ENCODE assay signal across 8 cellular contexts in genomic region chr15:45586990-45587860, GRCh38. TPM values are rescaled to one million over a fixed set of nuclear protein-coding genes. Genes with fewer than 3 reads are reported as not detected.
DNase-seq lines count a peak whose midpoint lies in the region; ATAC-seq and TF ChIP-seq lines count a peak whose summit lies in the region.

BLOC1S6 (plus strand) TSS chr15:45587379; CDS start chr15:45587444, 65 bp downstream.

- peaks cover 2 to 3% of the 10 kb centered on the region in 2 donors for H3K36me3 Mint-ChIP-seq in activated T-cell treated with anti-CD3 and anti-CD28 coated beads, Interleukin-2, amount 50 U/mL, for 72 hours (ENCODE audit: insufficient read depth in 2 of 2)

- H3K27me3 Mint-ChIP-seq in activated T-cell treated with anti-CD3 and anti-CD28 coated beads, Interleukin-2, amount 50 U/mL, for 72 hours (ENCODE audit: low read depth): no peaks in the 10 kb centered on the region

- no peak for TF ChIP-seq RAD21 in Ishikawa (IDR thresholded peaks at IDR 0.05; ENCODE audit: low read depth)

- peak; percentile 66 to 81 for TF ChIP-seq POLR2A in Peyer's patch (IDR thresholded peaks at IDR 0.05)
- peak in 3 of 4 donors; percentile 28 to 80 (median 63) for TF ChIP-seq POLR2A in esophagus squamous epithelium (IDR thresholded peaks at IDR 0.05)

- H3K4me3 Mint-ChIP-seq in activated T-cell treated with anti-CD3 and anti-CD28 coated beads, Interleukin-2, amount 50 U/mL, for 72 hours: peak within 1 kb of the TSS; percentile 89 to 94

- peak within 1 kb of the TSS; percentile 66 to 87 (median 81) for H3K4me3 ChIP-seq in Peyer's patch
- H3K4me3 ChIP-seq in esophagus squamous epithelium: peak within 1 kb of the TSS; percentile 79 to 89 (median 81)

- H3K27ac Mint-ChIP-seq in activated T-cell treated with anti-CD3 and anti-CD28 coated beads, Interleukin-2, amount 50 U/mL, for 72 hours: peak within 1 kb of the TSS; percentile 98

- peaks cover 32% of the 10 kb centered on the region for H3K4me1 Mint-ChIP-seq in activated T-cell treated with anti-CD3 and anti-CD28 coated beads, Interleukin-2, amount 50 U/mL, for 72 hours (ENCODE audit: low read depth)

- intact Hi-C loops in esophagus squamous epithelium (cut with DNase I): no loop called here

- TF ChIP-seq EP300 in Ishikawa (IDR thresholded peaks at IDR 0.05; ENCODE audit: borderline replicate concordance): peak; percentile 49; the same call in 1 of the 2 replicates

- ATAC-seq in GM21576 (IDR thresholded peaks at IDR 0.05; ENCODE audit: unreplicated experiment): peak; percentile 78
- ATAC-seq in activated T-cell treated with anti-CD3 and anti-CD28 coated beads, Interleukin-2, amount 50 U/mL, for 72 hours (replicated peaks in 1 of 2): peak; percentile 88 to 91

- DNase-seq in DMS153 treated with DMSO at 0.1 percent for 48 hours (lab: John Stamatoyannopoulos, UW; ENCODE audit: unreplicated experiment): peak; percentile 5
- peak; percentile 82 to 95 (median 93) for DNase-seq in Peyer's patch
- peak; percentile 88 for DNase-seq in activated T-cell treated with anti-CD3 and anti-CD28 coated beads, Interleukin-2, amount 50 U/mL, for 72 hours
- DNase-seq in esophagus squamous epithelium (lab: John Stamatoyannopoulos, UW): peak; percentile 72
- peak; percentile 97 for DNase-seq in myocyte (ENCODE audit: low read depth)
- DNase-seq in stimulated activated CD8-positive, alpha-beta memory T cell treated with anti-CD3 and anti-CD28 coated beads, Interleukin-7, amount 100 ng/mL, for 48 hours (ENCODE audit: extremely low read depth in 1 of 2, low read depth in 1 of 2): peak; percentile 78 to 84

- H3K27me3 ChIP-seq in Peyer's patch: no peaks in the 10 kb centered on the region
- no peaks in the 10 kb centered on the region for H3K27me3 ChIP-seq in esophagus squamous epithelium

- WGBS in esophagus squamous epithelium, 2 donors: 0 to 1% methylated on average over 20 to 31 of the region's 68 CpGs

- H3K9me3 ChIP-seq in Peyer's patch: no peaks in the 10 kb centered on the region
- no peaks in the 10 kb centered on the region for H3K9me3 ChIP-seq in esophagus squamous epithelium

- TF ChIP-seq CTCF in Peyer's patch (IDR thresholded peaks at IDR 0.05) (peak in 1 of 6 experiments; percentile 5), esophagus squamous epithelium (IDR thresholded peaks at IDR 0.05) (no peak)

- no peaks in the 10 kb centered on the region for H3K9me3 Mint-ChIP-seq in activated T-cell treated with anti-CD3 and anti-CD28 coated beads, Interleukin-2, amount 50 U/mL, for 72 hours

- H3K4me1 ChIP-seq in Peyer's patch: peaks cover 0 to 19% (median 9%) of the 10 kb centered on the region in 4 donors
- peaks cover 0 to 59% (median 25%) of the 10 kb centered on the region in 3 donors for H3K4me1 ChIP-seq in esophagus squamous epithelium

- H3K36me3 ChIP-seq in Peyer's patch (peaks cover 0 to under 1% (median 0%) of the 10 kb centered on the region in 3 donors), esophagus squamous epithelium (peaks cover 0 to 8% (median 0%) of the 10 kb centered on the region in 3 donors)

- H3K27ac ChIP-seq in Peyer's patch: peak within 1 kb of the TSS; percentile 92 to 97 (median 96)
- peak within 1 kb of the TSS; percentile 93 to 98 (median 98) for H3K27ac ChIP-seq in esophagus squamous epithelium

TF ChIP-seq in Ishikawa, 13 proteins besides CTCF, POLR2A, EP300 and RAD21:
- TF ChIP-seq USF1 (IDR thresholded peaks at IDR 0.05): peak; percentile 76
- no peak for TF ChIP-seq EGR1 (IDR thresholded peaks at IDR 0.05)
- TF ChIP-seq CEBPB (IDR thresholded peaks at IDR 0.05): no peak
- TF ChIP-seq MAX (IDR thresholded peaks at IDR 0.05): peak; percentile 90
- no peak; the same call in 1 of the 2 replicates for TF ChIP-seq FOXM1 (IDR thresholded peaks at IDR 0.05; ENCODE audit: borderline replicate concordance, low read depth)
- TF ChIP-seq ZBTB7A (IDR thresholded peaks at IDR 0.05; ENCODE audit: low read depth): peak; percentile 58; the same call in 1 of the 2 replicates
- TF ChIP-seq TCF12 (IDR thresholded peaks at IDR 0.05; ENCODE audit: low read depth): peak; percentile 75
- TF ChIP-seq YY1 (IDR thresholded peaks at IDR 0.05; ENCODE audit: low read depth): peak; percentile 52; the same call in 1 of the 2 replicates
- TF ChIP-seq CREB1 (IDR thresholded peaks at IDR 0.05; ENCODE audit: low read depth): peak; percentile 78
- TF ChIP-seq NFIC (IDR thresholded peaks at IDR 0.05): peak; percentile 25
- TF ChIP-seq TEAD4 (IDR thresholded peaks at IDR 0.05): no peak
- TF ChIP-seq REST (IDR thresholded peaks at IDR 0.05; ENCODE audit: low read depth): no peak
- TF ChIP-seq TAF1 (IDR thresholded peaks at IDR 0.05; ENCODE audit: low read depth): peak; percentile 83
TF ChIP-seq in Ishikawa: peak in this region for 8.

RNA-seq across cellular contexts. Expression of gene BLOC1S6, which starts in this region (rescaled TPM):
- 10 to 100 TPM; 18.3 to 61.1 (median 32.0) TPM for total RNA-seq in Peyer's patch
- 10 to 100 TPM; 52.5 to 60.0 TPM for total RNA-seq in activated T-cell treated with anti-CD3 and anti-CD28 coated beads, Interleukin-2, amount 50 U/mL, for 72 hours
- total RNA-seq in esophagus squamous epithelium: 10 to 100 TPM; 19.7 to 41.8 (median 29.0) TPM
- total RNA-seq in myocyte: 80.9 and 84.8 TPM in 2 replicates
- 24.2 TPM for polyA plus RNA-seq in myocyte (2012)

Comparison
In these comparisons a context has a peak if more than half of its experiments do, and no peak if none do; other contexts are left out.
1. Peak in every context shown above with its lines: DNase-seq, ATAC-seq, H3K4me3 ChIP-seq and H3K27ac ChIP-seq.
2. DNase-seq: peak in every context shown above with its lines; median percentile 97 in myocyte; 93 in Peyer's patch; 88 in activated T-cell treated with anti-CD3 and anti-CD28 coated beads, Interleukin-2, amount 50 U/mL, for 72 hours; 81 in stimulated activated CD8-positive, alpha-beta memory T cell treated with anti-CD3 and anti-CD28 coated beads, Interleukin-7, amount 100 ng/mL, for 48 hours; 72 in esophagus squamous epithelium; 5 in DMS153 treated with DMSO at 0.1 percent for 48 hours.